Comparison of ENCODE assay signal across 18 cellular contexts in the genomic region with DNA sequence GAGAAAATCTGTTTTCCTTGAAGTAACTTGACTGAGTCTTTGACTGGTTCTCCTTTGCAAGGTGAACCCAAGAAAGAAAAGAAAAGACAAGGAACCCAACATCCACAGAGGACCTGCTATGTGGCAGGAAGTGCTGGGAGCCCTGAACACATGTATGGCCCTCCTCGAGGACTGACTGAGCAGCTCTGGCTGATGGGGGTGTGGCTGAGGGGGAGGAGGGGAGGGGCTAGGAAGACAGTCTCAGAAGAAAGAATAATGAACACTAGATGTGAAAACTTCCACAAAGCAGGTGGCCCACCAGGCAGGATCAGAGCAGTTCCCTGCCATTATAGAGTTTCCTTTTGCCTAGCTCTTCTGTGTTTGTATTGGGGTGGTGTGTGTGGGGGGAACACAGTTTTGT. TPM values are rescaled to one million over a fixed set of nuclear protein-coding genes. Genes with fewer than 3 reads are reported as not detected.
DNase-seq lines count a peak whose midpoint lies in the region; ATAC-seq and TF ChIP-seq lines count a peak whose summit lies in the region.
"Had no signal": no experiment of that assay in that cellular context is flagged by ENCODE, and none has a peak within 500 bp of the region (broad histone marks: within the 10 kb centered on the region; RNA-seq: fewer than 3 reads in every experiment).

No MANE protein-coding gene starts in this region.

- peak overlapping the region; percentile 11 for H3K27ac Mint-ChIP-seq in activated CD8-positive, alpha-beta memory T cell treated with anti-CD3 and anti-CD28 coated beads, Interleukin-2, amount 10 ng/mL, durations not matched to agents 7 days and 5 days
- H3K27ac Mint-ChIP-seq in naive thymus-derived CD8-positive, alpha-beta T cell: peak overlapping the region in 5 of 10 donors; percentile 5 to 84 (median 63)
- H3K27ac Mint-ChIP-seq: stimulated activated naive CD8-positive, alpha-beta T cell treated with anti-CD3 and anti-CD28 coated beads, Interleukin-15, Interleukin-2, amounts not matched to agents 100 ng/mL and 50 ng/mL, for 24 hours; T-helper 2 cell treated with Interferon-gamma antibody and Interleukin-4, amounts not matched to agents 5 μg/mL and 100 μg/mL, for 36 hours had no signal

- in situ Hi-C loops in GM13976 (cut with MboI; ENCODE audit: low sequenced_read_pairs, unreplicated experiment): loop anchor here (10.0 to 25.0 kb wide), 3 partner anchors 384 to 774 kb away; no protein-coding TSS in a partner anchor

- no peak for TF ChIP-seq CTCF in GM13976 (IDR thresholded peaks at IDR 0.05; ENCODE audit: borderline replicate concordance, control extremely low read depth, extremely low read depth, insufficient read depth, missing control alignments)

- POLR2A ChIA-PET in HEK293T (lab: Yijun Ruan, JAX): no interaction called here
- POLR2A ChIA-PET in naive thymus-derived CD8-positive, alpha-beta T cell (lab: Charles Lee): no interaction called here

- no peaks in the 10 kb centered on the region for H3K36me3 Mint-ChIP-seq in activated CD8-positive, alpha-beta memory T cell treated with anti-CD3 and anti-CD28 coated beads, Interleukin-2, amount 10 ng/mL, durations not matched to agents 7 days and 5 days
- H3K36me3 Mint-ChIP-seq in naive thymus-derived CD8-positive, alpha-beta T cell: no peaks in the 10 kb centered on the region

- no peak for DNase-seq in activated CD8-positive, alpha-beta memory T cell treated with anti-CD3 and anti-CD28 coated beads, Interleukin-2, amount 10 ng/mL, durations not matched to agents 7 days and 5 days
- DNase-seq in activated CD8-positive, alpha-beta memory T cell treated with anti-CD3 and anti-CD28 coated beads for 24 hours: no peak
- DNase-seq in HEK293T (ENCODE audit: extremely low spot score): no peak
- peak; percentile 19 for DNase-seq in UCSD-AML1 (lab: John Stamatoyannopoulos, UW; ENCODE audit: unreplicated experiment)
- DNase-seq in naive thymus-derived CD8-positive, alpha-beta T cell: peak in 1 of 10 donors; percentile 17
- DNase-seq in GM13976 (ENCODE audit: low spot score): no peak
- no peak for DNase-seq in AG08395 (ENCODE audit: low spot score)
- DNase-seq: amniotic stem cell, Calu3, foreskin fibroblast, MV-4-11, NCI-H2081, NCI-H524 treated with DMSO at 0.1 percent for 48 hours had no signal

- H3K4me3 Mint-ChIP-seq in activated CD8-positive, alpha-beta memory T cell treated with anti-CD3 and anti-CD28 coated beads, Interleukin-2, amount 10 ng/mL, durations not matched to agents 7 days and 5 days: no peak overlapping the region
- no peak overlapping the region for H3K4me3 Mint-ChIP-seq in naive thymus-derived CD8-positive, alpha-beta T cell
- H3K4me3 Mint-ChIP-seq: central memory CD8-positive, alpha-beta T cell; stimulated activated naive CD8-positive, alpha-beta T cell treated with anti-CD3 and anti-CD28 coated beads, Interleukin-15, Interleukin-2, amounts not matched to agents 100 ng/mL and 50 ng/mL, for 24 hours; T-helper 2 cell treated with Interferon-gamma antibody and Interleukin-4, amounts not matched to agents 5 μg/mL and 100 μg/mL, for 36 hours had no signal

- H3K27me3 Mint-ChIP-seq in activated CD8-positive, alpha-beta memory T cell treated with anti-CD3 and anti-CD28 coated beads, Interleukin-2, amount 10 ng/mL, durations not matched to agents 7 days and 5 days: no peaks in the 10 kb centered on the region
- H3K27me3 Mint-ChIP-seq in naive thymus-derived CD8-positive, alpha-beta T cell: peaks cover 0 to 3% (median 0%) of the 10 kb centered on the region in 5 donors
- H3K27me3 Mint-ChIP-seq: central memory CD8-positive, alpha-beta T cell; stimulated activated naive CD8-positive, alpha-beta T cell treated with anti-CD3 and anti-CD28 coated beads, Interleukin-15, Interleukin-2, amounts not matched to agents 100 ng/mL and 50 ng/mL, for 24 hours had no signal

- no peaks in the 10 kb centered on the region for H3K9me3 Mint-ChIP-seq in activated CD8-positive, alpha-beta memory T cell treated with anti-CD3 and anti-CD28 coated beads, Interleukin-2, amount 10 ng/mL, durations not matched to agents 7 days and 5 days (ENCODE audit: low read depth)
- H3K9me3 Mint-ChIP-seq in naive thymus-derived CD8-positive, alpha-beta T cell: no peaks in the 10 kb centered on the region
- H3K9me3 Mint-ChIP-seq: central memory CD8-positive, alpha-beta T cell; stimulated activated naive CD8-positive, alpha-beta T cell treated with anti-CD3 and anti-CD28 coated beads, Interleukin-15, Interleukin-2, amounts not matched to agents 100 ng/mL and 50 ng/mL, for 24 hours; T-helper 2 cell treated with Interferon-gamma antibody and Interleukin-4, amounts not matched to agents 5 μg/mL and 100 μg/mL, for 36 hours had no signal

- CTCF ChIA-PET in activated CD8-positive, alpha-beta memory T cell treated with anti-CD3 and anti-CD28 coated beads, Interleukin-2, amount 10 ng/mL, durations not matched to agents 7 days and 5 days (lab: Charles Lee): interaction anchor here (0.7 to 5.7 kb wide), 12 partner anchors 8 to 544 kb away, joined by 3 to 71 read pairs (median 9); a partner anchor contains a TSS
- CTCF ChIA-PET in HEK293T (lab: Yijun Ruan, JAX): no interaction called here

- no peak for ATAC-seq in activated CD8-positive, alpha-beta memory T cell treated with anti-CD3 and anti-CD28 coated beads, Interleukin-2, amount 10 ng/mL, durations not matched to agents 7 days and 5 days
- peak; percentile 42 to 54 for ATAC-seq in naive thymus-derived CD8-positive, alpha-beta T cell
- ATAC-seq in GM18498 (IDR thresholded peaks at IDR 0.05; ENCODE audit: unreplicated experiment): no peak
- ATAC-seq: left lobe of liver had no signal

- H3K4me1 Mint-ChIP-seq in activated CD8-positive, alpha-beta memory T cell treated with anti-CD3 and anti-CD28 coated beads, Interleukin-2, amount 10 ng/mL, durations not matched to agents 7 days and 5 days: peaks cover 7% of the 10 kb centered on the region
- H3K4me1 Mint-ChIP-seq in naive thymus-derived CD8-positive, alpha-beta T cell: peaks cover 0 to 12% (median 5%) of the 10 kb centered on the region in 4 donors
- H3K4me1 Mint-ChIP-seq: central memory CD8-positive, alpha-beta T cell had no signal

TF ChIP-seq in HEK293T, 16 proteins besides CTCF, POLR2A, EP300 and RAD21:
- TF ChIP-seq L3MBTL2 (conservative IDR thresholded peaks at IDR 0.05) (peak; percentile 33; the same call in 1 of the 2 replicates), HDGF (IDR thresholded peaks at IDR 0.05; ENCODE audit: borderline replicate concordance) (no peak)
TF ChIP-seq in HEK293T: peak in this region for 1.

RNA-seq across cellular contexts. Expression of a gene that starts 26.1 kb away (rescaled TPM):
- total RNA-seq in activated CD8-positive, alpha-beta memory T cell treated with anti-CD3 and anti-CD28 coated beads, Interleukin-2, amount 10 ng/mL, durations not matched to agents 7 days and 5 days: 10 to 100 TPM; 33.9 to 37.6 TPM
- total RNA-seq in naive thymus-derived CD8-positive, alpha-beta T cell: 10 to 100 TPM; 21.5 to 25.1 TPM
- 10 to 100 TPM; 35.9 to 68.0 (median 64.9) TPM for polyA plus RNA-seq in naive thymus-derived CD8-positive, alpha-beta T cell

RNA-seq across cellular contexts. Expression of a gene that starts 44.1 kb away (rescaled TPM):
- total RNA-seq in activated CD8-positive, alpha-beta memory T cell treated with anti-CD3 and anti-CD28 coated beads, Interleukin-2, amount 10 ng/mL, durations not matched to agents 7 days and 5 days: 10 to 100 TPM; 13.0 to 17.1 TPM
- total RNA-seq in naive thymus-derived CD8-positive, alpha-beta T cell: 10 to 100 TPM; 13.3 to 15.5 TPM
- 10 to 100 TPM in 1 of 3 donors, 1 to 10 TPM in 2; 8.0 to 10.5 (median 8.3) TPM for polyA plus RNA-seq in naive thymus-derived CD8-positive, alpha-beta T cell

Comparison
In these comparisons a context has a peak if more than half of its experiments do, and no peak if none do; other contexts are left out.
1. ATAC-seq: peak in naive thymus-derived CD8-positive, alpha-beta T cell (2 of 2); none in activated CD8-positive, alpha-beta memory T cell treated with anti-CD3 and anti-CD28 coated beads, Interleukin-2, amount 10 ng/mL, durations not matched to agents 7 days and 5 days (single experiment) and GM18498 (single experiment).